Comparison of ENCODE assay signal across 1 cellular context in genomic region chr6:163926642-163927041, GRCh38.
TF ChIP-seq lines count a peak whose summit lies in the region.

No MANE protein-coding gene starts in this region.

TF ChIP-seq in HepG2, 621 proteins besides CTCF, POLR2A, EP300 and RAD21 (continued from another document):
- TF ChIP-seq MTERF4 (CRISPR knock-in tag; IDR thresholded peaks at IDR 0.05) (no peak), ZNF678 (CRISPR knock-in tag; IDR thresholded peaks at IDR 0.05) (no peak), THRA (CRISPR knock-in tag; IDR thresholded peaks at IDR 0.05; ENCODE audit: borderline replicate concordance) (no peak), ZBTB14 (CRISPR knock-in tag; IDR thresholded peaks at IDR 0.05) (no peak), NR1H2 (CRISPR knock-in tag; IDR thresholded peaks at IDR 0.05; ENCODE audit: borderline replicate concordance, low read depth) (no peak), ZNF850 (CRISPR knock-in tag; conservative IDR thresholded peaks at IDR 0.05) (no peak), HNRNPL (IDR thresholded peaks at IDR 0.05; ENCODE audit: low read depth, low read length) (no peak), NCOA5 (CRISPR knock-in tag; IDR thresholded peaks at IDR 0.05) (no peak), ATF1 (CRISPR knock-in tag; IDR thresholded peaks at IDR 0.05) (no peak), SIN3A (IDR thresholded peaks at IDR 0.05; ENCODE audit: borderline replicate concordance, low read depth, low read length) (no peak), IKZF5 (CRISPR knock-in tag; IDR thresholded peaks at IDR 0.05) (no peak), ZBTB3 (CRISPR knock-in tag; IDR thresholded peaks at IDR 0.05; ENCODE audit: borderline replicate concordance, low read depth) (no peak)
